In the genomic region with DNA sequence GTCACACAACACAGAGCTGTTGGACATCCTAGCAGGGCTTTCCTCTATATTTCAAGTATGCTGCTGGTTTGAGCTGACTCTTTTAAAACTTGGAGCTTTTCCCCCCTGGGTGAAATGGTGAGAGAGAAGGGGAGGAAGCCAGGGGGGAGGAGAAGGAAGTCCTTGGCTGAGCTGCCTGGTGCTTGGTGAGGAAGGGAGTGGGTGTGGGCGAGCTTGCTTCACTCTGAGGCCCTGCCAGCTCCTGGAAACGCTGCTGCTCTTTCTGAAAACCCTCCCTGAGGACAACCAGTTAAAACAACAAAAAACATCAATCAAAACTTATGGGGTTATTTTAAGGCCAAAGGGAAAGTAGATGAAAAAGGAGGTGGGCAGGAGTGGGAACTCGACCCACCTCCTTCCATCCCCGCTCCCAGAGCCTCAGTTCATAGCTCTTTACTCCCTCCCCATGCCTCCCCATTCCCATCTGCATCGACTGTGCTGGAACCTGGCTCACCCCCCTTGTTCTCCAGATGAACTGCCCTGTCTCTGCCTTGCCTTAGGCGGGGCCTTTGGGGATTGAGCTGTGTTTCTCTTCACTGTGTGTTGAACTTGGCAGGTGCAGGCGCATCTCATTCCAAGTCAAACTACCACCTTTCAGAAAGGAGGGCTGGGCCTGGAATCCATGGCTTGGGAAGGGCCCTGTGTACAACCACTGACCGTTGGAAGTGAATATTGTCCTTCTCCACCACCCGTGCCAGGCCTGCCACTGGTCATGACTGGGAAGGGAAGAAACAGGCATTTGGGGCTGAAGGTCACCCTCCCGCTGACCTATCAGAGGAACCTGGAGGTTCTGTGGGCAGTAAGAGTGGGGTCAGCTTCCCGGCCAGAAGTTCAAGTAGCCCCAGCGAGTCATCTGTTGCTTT, we compare ENCODE assay signal across 10 cellular contexts.
DNase-seq lines count a peak whose midpoint lies in the region; ATAC-seq and TF ChIP-seq lines count a peak whose summit lies in the region.
"Had no signal": no experiment of that assay in that cellular context is flagged by ENCODE, and none has a peak within 500 bp of the region (broad histone marks: within the 10 kb centered on the region; RNA-seq: fewer than 3 reads in every experiment).

No MANE protein-coding gene starts in this region.

- no peaks in the 10 kb centered on the region for H3K36me3 ChIP-seq in adrenal gland (replicated peaks in 1 of 2)
- H3K36me3 ChIP-seq in effector memory CD4-positive, alpha-beta T cell (ENCODE audit: control insufficient read depth, insufficient read depth, low read length), result no peaks in the 10 kb centered on the region

- no peaks in the 10 kb centered on the region for H3K27me3 ChIP-seq in adrenal gland
- no peaks in the 10 kb centered on the region for H3K27me3 ChIP-seq in effector memory CD4-positive, alpha-beta T cell (replicated peaks; ENCODE audit: control insufficient read depth, insufficient read depth, low read length, poor library complexity, severe bottlenecking)

- peak overlapping the region; percentile 66 for H3K27ac ChIP-seq in C4-2B
- H3K27ac ChIP-seq in adrenal gland, result peak overlapping the region in 1 of 5 donors; percentile 68
- H3K27ac ChIP-seq in effector memory CD4-positive, alpha-beta T cell (ENCODE audit: insufficient read depth, low read length, poor library complexity, severe bottlenecking), result no peak overlapping the region

- POLR2A ChIA-PET in GM10248 (lab: Yijun Ruan, JAX), result no interaction called here

- intact Hi-C loops in adrenal gland (cut with DNase I), result no loop called here
- intact Hi-C loops in left ventricle myocardium superior (cut with micrococcal nuclease), result no loop called here
- intact Hi-C loops in posterior cingulate gyrus (cut with DNase I), result loop anchor here (10.0 kb wide), 1 partner anchor 106 kb away; no protein-coding TSS in a partner anchor

- TF ChIP-seq CTCF in C4-2B (conservative IDR thresholded peaks at IDR 0.05), result no peak
- no peak for TF ChIP-seq CTCF in adrenal gland (IDR thresholded peaks at IDR 0.05)
- TF ChIP-seq CTCF in GM10248 (IDR thresholded peaks at IDR 0.05; ENCODE audit: control extremely low read depth, extremely low read depth, low read depth, missing control alignments), result no peak

- peak in 6 of 7 donors; percentile 15 to 55 (median 36) for DNase-seq in adrenal gland
- DNase-seq in left ventricle myocardium superior, result peak; percentile 85
- DNase-seq in posterior cingulate gyrus, result peak in 7 of 10 donors; percentile 16 to 90 (median 55)
- no peak for DNase-seq in effector memory CD4-positive, alpha-beta T cell
- no peak for DNase-seq in GM10248 (ENCODE audit: extremely low spot score)
- DNase-seq: stimulated activated naive B cell treated with anti-CD40 and anti-IgM and Interleukin-4, amounts not matched to agents 10 μg/mL and 1 μg/mL and 100 μg/mL, for 72 hours had no signal

- CTCF ChIA-PET in GM10248 (lab: Yijun Ruan, JAX), result no interaction called here

- H3K4me1 ChIP-seq in adrenal gland (replicated peaks in 1 of 2), result peaks cover 0 to 8% of the 10 kb centered on the region in 2 donors
- no peaks in the 10 kb centered on the region for H3K4me1 ChIP-seq in effector memory CD4-positive, alpha-beta T cell (ENCODE audit: control insufficient read depth, insufficient read depth, low read length, poor library complexity, severe bottlenecking)

- ATAC-seq in left ventricle myocardium superior (peak; percentile 92), HG03039 (IDR thresholded peaks at IDR 0.05; ENCODE audit: unreplicated experiment) (no peak), HG03139 (IDR thresholded peaks at IDR 0.05; ENCODE audit: unreplicated experiment) (no peak)
- ATAC-seq: K562; stimulated activated naive B cell treated with anti-CD40 and anti-IgM and Interleukin-4, amounts not matched to agents 10 μg/mL and 1 μg/mL and 100 μg/mL, for 72 hours had no signal

- TF ChIP-seq POLR2A in adrenal gland (IDR thresholded peaks at IDR 0.05), result no peak

- no peaks in the 10 kb centered on the region for H3K9me3 ChIP-seq in adrenal gland (replicated peaks in 1 of 3)
- H3K9me3 ChIP-seq in effector memory CD4-positive, alpha-beta T cell (ENCODE audit: control insufficient read depth, low read length), result no peaks in the 10 kb centered on the region

- 50 to 73% (median 62%) methylated on average over 11 to 12 of the region's 12 CpGs for WGBS in adrenal gland, 4 donors

- H3K4me3 ChIP-seq in adrenal gland, result no peak overlapping the region
- no peak overlapping the region for H3K4me3 ChIP-seq in effector memory CD4-positive, alpha-beta T cell (ENCODE audit: insufficient read depth, low read depth, low read length, poor library complexity, severe bottlenecking)
- H3K4me3 ChIP-seq: K562 had no signal

Comparison
In these comparisons a context has a peak if more than half of its experiments do, and no peak if none do; other contexts are left out.
1. DNase-seq: peak in adrenal gland (6 of 7), left ventricle myocardium superior (single experiment) and posterior cingulate gyrus (7 of 10); none in effector memory CD4-positive, alpha-beta T cell (0 of 3) and GM10248 (single experiment).